Comparison of ENCODE assay signal across 17 cellular contexts in the genomic region with DNA sequence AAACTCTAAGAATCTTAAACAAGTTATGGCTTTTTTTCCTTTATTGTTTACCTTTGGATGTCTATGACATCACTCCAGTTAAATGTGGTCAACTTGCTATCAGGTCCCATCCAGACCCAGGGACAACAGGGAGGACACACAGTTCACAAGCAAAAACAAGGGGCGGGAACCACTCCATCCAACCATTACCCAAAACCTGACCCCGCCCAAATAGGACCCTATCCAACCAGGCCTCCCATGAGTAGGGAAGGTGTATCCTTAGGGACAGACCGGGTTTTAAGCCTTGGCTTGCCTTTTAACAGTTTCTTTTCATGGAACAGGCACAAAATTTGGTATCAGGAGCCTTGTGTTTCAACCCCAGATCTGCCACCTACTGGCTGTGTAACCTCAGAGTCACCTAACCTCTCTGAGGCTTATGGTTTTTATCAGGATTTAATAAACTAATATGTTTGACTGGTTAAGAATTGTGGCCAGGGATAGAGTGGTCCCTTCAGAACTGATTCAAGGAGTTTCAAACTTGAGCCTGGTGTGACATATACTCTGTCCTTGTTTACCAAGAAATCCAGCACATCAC.
DNase-seq lines count a peak whose midpoint lies in the region; ATAC-seq, FAIRE-seq and TF ChIP-seq lines count a peak whose summit lies in the region.
"Had no signal": no experiment of that assay in that cellular context is flagged by ENCODE, and none has a peak within 500 bp of the region (broad histone marks: within the 10 kb centered on the region; RNA-seq: fewer than 3 reads in every experiment).

No MANE protein-coding gene starts in this region.

- peak; percentile 13 for DNase-seq in NCI-H82 (lab: John Stamatoyannopoulos, UW)
- DNase-seq in NCI-H82 treated with DMSO at 0.1 percent for 48 hours (lab: John Stamatoyannopoulos, UW; ENCODE audit: unreplicated experiment) = no peak
- peak; percentile 12 to 46 for DNase-seq in NCI-H524 (lab: John Stamatoyannopoulos, UW)
- DNase-seq in epithelial cell of esophagus (ENCODE audit: low read depth) = no peak
- no peak for DNase-seq in neural progenitor cell (ENCODE audit: low spot score)
- no peak for DNase-seq in kidney
- DNase-seq in effector memory CD8-positive, alpha-beta T cell = no peak
- DNase-seq: activated CD4-positive, alpha-beta T cell treated with anti-CD3 and anti-CD28 coated beads for 4 hours; left ventricle myocardium superior; naive thymus-derived CD4-positive, alpha-beta T cell; NCI-H2029; NK-92 treated with Interleukin-12 subunit alpha and Interleukin-12 subunit beta, amount 100 ng/mL, for 24 hours had no signal

- peaks cover 6% of the 10 kb centered on the region for H3K9me3 Mint-ChIP-seq in neural progenitor cell
- H3K9me3 Mint-ChIP-seq in effector memory CD8-positive, alpha-beta T cell = no peaks in the 10 kb centered on the region

- no peak for ATAC-seq in GM21447 (IDR thresholded peaks at IDR 0.05; ENCODE audit: unreplicated experiment)
- ATAC-seq in effector memory CD8-positive, alpha-beta T cell (replicated peaks) = no peak
- ATAC-seq: left ventricle myocardium superior; naive thymus-derived CD4-positive, alpha-beta T cell had no signal

- peaks cover 9% of the 10 kb centered on the region for H3K4me1 ChIP-seq in neural progenitor cell
- no peaks in the 10 kb centered on the region for H3K4me1 ChIP-seq in kidney (ENCODE audit: control insufficient read depth in 1 of 2, insufficient read depth in 1 of 2, low read depth in 1 of 2, low read length in 2 of 2)

- H3K4me3 Mint-ChIP-seq in neural progenitor cell = no peak overlapping the region
- H3K4me3 Mint-ChIP-seq in effector memory CD8-positive, alpha-beta T cell = no peak overlapping the region
- H3K4me3 Mint-ChIP-seq: central memory CD8-positive, alpha-beta T cell; naive thymus-derived CD4-positive, alpha-beta T cell; T-helper 2 cell treated with Interferon-gamma antibody and Interleukin-4, amounts not matched to agents 5 μg/mL and 100 μg/mL, for 36 hours had no signal

- H3K4me2 ChIP-seq in neural progenitor cell = no peak overlapping the region

- no peak overlapping the region for H3K27ac Mint-ChIP-seq in neural progenitor cell
- H3K27ac Mint-ChIP-seq in effector memory CD8-positive, alpha-beta T cell = no peak overlapping the region
- H3K27ac Mint-ChIP-seq: naive thymus-derived CD4-positive, alpha-beta T cell; T-helper 2 cell treated with Interferon-gamma antibody and Interleukin-4, amounts not matched to agents 5 μg/mL and 100 μg/mL, for 36 hours had no signal

- H3K9ac ChIP-seq in neural progenitor cell = no peak overlapping the region
- H3K9ac ChIP-seq in kidney (ENCODE audit: low read length in 2 of 2) = no peak overlapping the region

- H3K36me3 ChIP-seq in neural progenitor cell (no peaks in the 10 kb centered on the region), kidney (ENCODE audit: control insufficient read depth in 1 of 2, insufficient read depth in 2 of 2, low read length in 2 of 2) (no peaks in the 10 kb centered on the region)
- H3K36me3 ChIP-seq: thoracic aorta had no signal

- intact Hi-C loops in kidney (cut with DNase I) = no loop called here

- peak; percentile 40 for TF ChIP-seq CTCF in epithelial cell of esophagus (IDR thresholded peaks at IDR 0.05; ENCODE audit: insufficient read depth, low read depth, low read length, missing control alignments)
- TF ChIP-seq CTCF in neural progenitor cell (IDR thresholded peaks at IDR 0.05) = peak; percentile 39
- no peak for TF ChIP-seq CTCF in kidney (IDR thresholded peaks at IDR 0.05; ENCODE audit: borderline replicate concordance, extremely low read depth, insufficient read depth)

- H3K79me2 ChIP-seq in neural progenitor cell (ENCODE audit: low read depth) = no peaks in the 10 kb centered on the region

- H3K27me3 Mint-ChIP-seq in neural progenitor cell (ENCODE audit: insufficient read depth, low read depth) = peaks cover 2% of the 10 kb centered on the region
- H3K27me3 Mint-ChIP-seq in effector memory CD8-positive, alpha-beta T cell = peaks cover 21 to 32% of the 10 kb centered on the region in 2 donors

- no peaks in the 10 kb centered on the region for H3K9me3 ChIP-seq in neural progenitor cell (ENCODE audit: low read depth)
- H3K9me3 ChIP-seq in kidney (ENCODE audit: control insufficient read depth in 1 of 2, low read length in 2 of 2) = no peaks in the 10 kb centered on the region
- H3K9me3 ChIP-seq: thoracic aorta had no signal

- no peaks in the 10 kb centered on the region for H3K4me1 Mint-ChIP-seq in neural progenitor cell
- H3K4me1 Mint-ChIP-seq in effector memory CD8-positive, alpha-beta T cell (ENCODE audit: low read depth in 2 of 2) = no peaks in the 10 kb centered on the region
- H3K4me1 Mint-ChIP-seq: central memory CD8-positive, alpha-beta T cell; naive thymus-derived CD4-positive, alpha-beta T cell had no signal

- H3F3A ChIP-seq in neural progenitor cell (ENCODE audit: low read depth) = no peaks in the 10 kb centered on the region

- H3K27ac ChIP-seq in neural progenitor cell (no peak overlapping the region), kidney (ENCODE audit: low read depth in 2 of 2, low read length in 2 of 2) (no peak overlapping the region)
- H3K27ac ChIP-seq: thoracic aorta had no signal

- H4K20me1 ChIP-seq in neural progenitor cell (ENCODE audit: low read depth) = no peaks in the 10 kb centered on the region

- no peaks in the 10 kb centered on the region for H3K36me3 Mint-ChIP-seq in neural progenitor cell
- no peaks in the 10 kb centered on the region for H3K36me3 Mint-ChIP-seq in effector memory CD8-positive, alpha-beta T cell (ENCODE audit: insufficient read depth)

- no peak for FAIRE-seq in kidney (lab: Jason Lieb, UNC)
- FAIRE-seq: GM19239 had no signal

- no peak overlapping the region for H2AFZ ChIP-seq in neural progenitor cell (replicated peaks)

- H3K27me3 ChIP-seq in neural progenitor cell = no peaks in the 10 kb centered on the region

- H3K4me3 ChIP-seq in epithelial cell of esophagus (ENCODE audit: low read length) (no peak overlapping the region), neural progenitor cell (no peak overlapping the region), kidney (ENCODE audit: low read length in 2 of 2) (no peak overlapping the region)
- H3K4me3 ChIP-seq: thoracic aorta had no signal

Comparison
In these comparisons a context has a peak if more than half of its experiments do, and no peak if none do; other contexts are left out.
1. DNase-seq: peak in NCI-H82 (single experiment) and NCI-H524 (2 of 2); none in NCI-H82 treated with DMSO at 0.1 percent for 48 hours (single experiment), epithelial cell of esophagus (single experiment), neural progenitor cell (single experiment), kidney (single experiment) and effector memory CD8-positive, alpha-beta T cell (0 of 3).